8 cellular contexts compared by ENCODE assay signal in the genomic region with DNA sequence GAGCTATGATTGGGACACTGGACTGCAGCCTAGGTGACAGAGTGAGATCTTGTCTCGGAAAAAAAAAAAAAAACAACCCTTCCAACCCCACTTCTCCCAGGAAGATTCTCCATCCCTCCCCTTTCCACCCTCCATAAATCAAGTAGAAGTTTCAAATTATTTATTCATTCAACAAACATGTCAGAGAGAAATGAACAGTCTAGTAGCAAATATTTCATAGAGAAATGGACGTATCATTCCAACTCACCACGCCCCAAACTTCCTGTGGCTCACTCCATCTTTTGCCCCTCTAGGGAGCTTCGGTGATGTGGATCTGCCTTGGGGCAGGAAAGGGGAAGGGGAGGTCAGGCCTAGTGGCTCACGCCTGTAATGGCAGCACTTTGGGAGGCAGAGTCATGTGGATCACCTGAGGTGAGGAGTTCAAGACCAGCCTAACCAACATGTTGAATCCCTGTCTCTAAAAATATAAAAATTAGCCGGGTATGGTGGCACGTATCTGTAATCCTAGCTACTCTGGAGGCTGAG. TPM values are rescaled to one million over a fixed set of nuclear protein-coding genes. Genes with fewer than 3 reads are reported as not detected.
A peak's percentile ranks its signal among the peaks of the same experiment; 100 is the strongest.
DNase-seq lines count a peak whose midpoint lies in the region; ATAC-seq and TF ChIP-seq lines count a peak whose summit lies in the region.

No MANE protein-coding gene starts in this region.

- H3K27me3 ChIP-seq in layer of hippocampus (ENCODE audit: control insufficient read depth, insufficient read depth, low read length) (no peaks in the 10 kb centered on the region), thyroid gland (no peaks in the 10 kb centered on the region)

- in situ Hi-C loops in KBM-7 (cut with MboI; ENCODE audit: low pct_unique_long_range_greater_than_20kb, low sequenced_read_pairs) = no loop called here

- DNase-seq in activated T-cell treated with anti-CD3 and anti-CD28 coated beads, Interleukin-2, amount 50 U/mL, for 24 hours = no peak
- DNase-seq in activated T-cell treated with anti-CD3 and anti-CD28 coated beads for 4 hours = no peak
- DNase-seq in activated naive CD4-positive, alpha-beta T cell treated with anti-CD3 and anti-CD28 coated beads, Interleukin-2, amount 50 U/mL, for 72 hours (ENCODE audit: low spot score in 2 of 2) = no peak
- no peak for DNase-seq in thyroid gland
- no peak for DNase-seq in DMS153 (lab: John Stamatoyannopoulos, UW)
- no peak for DNase-seq in KBM-7
- no peak for DNase-seq in 8988T

- H3K9me3 ChIP-seq in thyroid gland = no peaks in the 10 kb centered on the region

- peaks cover 13% of the 10 kb centered on the region in 2 donors for H3K4me1 ChIP-seq in thyroid gland

- intact Hi-C loops in thyroid gland (cut with DNase I) = no loop called here

- peak overlapping the region; percentile 82 for H3K4me3 Mint-ChIP-seq in activated T-cell treated with anti-CD3 and anti-CD28 coated beads, Interleukin-2, amount 50 U/mL, for 24 hours

- peaks cover 40% of the 10 kb centered on the region for H3K36me3 Mint-ChIP-seq in activated T-cell treated with anti-CD3 and anti-CD28 coated beads, Interleukin-2, amount 50 U/mL, for 24 hours (ENCODE audit: low read depth)
- H3K36me3 Mint-ChIP-seq in activated naive CD4-positive, alpha-beta T cell treated with anti-CD3 and anti-CD28 coated beads, Interleukin-2, amount 50 U/mL, for 72 hours = no peaks in the 10 kb centered on the region

- 69 to 70% methylated on average over 7 of the region's 7 CpGs for WGBS in thyroid gland, 2 donors

- H3K36me3 ChIP-seq in thyroid gland = peaks cover 0 to 5% of the 10 kb centered on the region in 2 donors

- no peaks in the 10 kb centered on the region for H3K9me3 Mint-ChIP-seq in activated T-cell treated with anti-CD3 and anti-CD28 coated beads, Interleukin-2, amount 50 U/mL, for 24 hours
- no peaks in the 10 kb centered on the region for H3K9me3 Mint-ChIP-seq in activated naive CD4-positive, alpha-beta T cell treated with anti-CD3 and anti-CD28 coated beads, Interleukin-2, amount 50 U/mL, for 72 hours

- ATAC-seq in activated naive CD4-positive, alpha-beta T cell treated with anti-CD3 and anti-CD28 coated beads, Interleukin-2, amount 50 U/mL, for 72 hours = no peak

- peaks cover 58% of the 10 kb centered on the region for H3K4me1 Mint-ChIP-seq in activated T-cell treated with anti-CD3 and anti-CD28 coated beads, Interleukin-2, amount 50 U/mL, for 24 hours (ENCODE audit: low read depth)

- TF ChIP-seq POLR2A in thyroid gland (IDR thresholded peaks at IDR 0.05) = no peak

- H3K27ac ChIP-seq in layer of hippocampus (ENCODE audit: low read depth, low read length) = peak overlapping the region; percentile 71
- peak overlapping the region; percentile 63 to 69 (median 67) for H3K27ac ChIP-seq in thyroid gland

- no peak for TF ChIP-seq CTCF in thyroid gland (IDR thresholded peaks at IDR 0.05)

- peak overlapping the region; percentile 77 to 97 (median 92) for H3K4me3 ChIP-seq in thyroid gland (replicated peaks in 1 of 3)

- no peaks in the 10 kb centered on the region for H3K27me3 Mint-ChIP-seq in activated T-cell treated with anti-CD3 and anti-CD28 coated beads, Interleukin-2, amount 50 U/mL, for 24 hours

- peak overlapping the region; percentile 90 for H3K27ac Mint-ChIP-seq in activated T-cell treated with anti-CD3 and anti-CD28 coated beads, Interleukin-2, amount 50 U/mL, for 24 hours
- peak overlapping the region; percentile 88 for H3K27ac Mint-ChIP-seq in activated naive CD4-positive, alpha-beta T cell treated with anti-CD3 and anti-CD28 coated beads, Interleukin-2, amount 50 U/mL, for 72 hours

RNA-seq across cellular contexts. Expression of a gene that starts 0.6 kb away (rescaled TPM):
- 10 to 100 TPM; 17.1 to 32.8 TPM for total RNA-seq in activated naive CD4-positive, alpha-beta T cell treated with anti-CD3 and anti-CD28 coated beads, Interleukin-2, amount 50 U/mL, for 72 hours
- total RNA-seq in thyroid gland = 10 to 100 TPM; 11.1 to 21.1 (median 11.8) TPM

RNA-seq across cellular contexts. Expression of a gene that starts 9.3 kb away (rescaled TPM):
- 10 to 100 TPM in 1 of 2 donors, 1 to 10 TPM in 1; 7.7 to 12.5 TPM for total RNA-seq in activated naive CD4-positive, alpha-beta T cell treated with anti-CD3 and anti-CD28 coated beads, Interleukin-2, amount 50 U/mL, for 72 hours
- 1 to 10 TPM in 2 of 4 donors, under 1 TPM in 2; 0.67 to 1.7 (median 1.1) TPM for total RNA-seq in thyroid gland

RNA-seq across cellular contexts. Expression of a gene that starts 10.4 kb away (rescaled TPM):
- total RNA-seq in activated naive CD4-positive, alpha-beta T cell treated with anti-CD3 and anti-CD28 coated beads, Interleukin-2, amount 50 U/mL, for 72 hours = 100 to 1,000 TPM; 147 to 153 TPM
- 100 to 1,000 TPM in 3 of 4 donors, 10 to 100 TPM in 1; 69.7 to 264 (median 204) TPM for total RNA-seq in thyroid gland

RNA-seq across cellular contexts. Expression of a gene that starts 18.0 kb away (rescaled TPM):
- total RNA-seq in activated naive CD4-positive, alpha-beta T cell treated with anti-CD3 and anti-CD28 coated beads, Interleukin-2, amount 50 U/mL, for 72 hours = 10 to 100 TPM in 1 of 2 donors, 1 to 10 TPM in 1; 7.0 to 18.9 TPM
- 1 to 10 TPM in 1 of 4 donors, not detected in 3; 1.3 TPM for total RNA-seq in thyroid gland

RNA-seq across cellular contexts. Expression of a gene that starts 18.6 kb away (rescaled TPM):
- 10 to 100 TPM; 33.3 to 54.2 TPM for total RNA-seq in activated naive CD4-positive, alpha-beta T cell treated with anti-CD3 and anti-CD28 coated beads, Interleukin-2, amount 50 U/mL, for 72 hours
- total RNA-seq in thyroid gland = 1 to 10 TPM in 2 of 4 donors, under 1 TPM in 1, not detected in 1; 0.34 to 2.7 (median 1.5) TPM
